Comparison of ENCODE assay signal across 8 cellular contexts in the genomic region with DNA sequence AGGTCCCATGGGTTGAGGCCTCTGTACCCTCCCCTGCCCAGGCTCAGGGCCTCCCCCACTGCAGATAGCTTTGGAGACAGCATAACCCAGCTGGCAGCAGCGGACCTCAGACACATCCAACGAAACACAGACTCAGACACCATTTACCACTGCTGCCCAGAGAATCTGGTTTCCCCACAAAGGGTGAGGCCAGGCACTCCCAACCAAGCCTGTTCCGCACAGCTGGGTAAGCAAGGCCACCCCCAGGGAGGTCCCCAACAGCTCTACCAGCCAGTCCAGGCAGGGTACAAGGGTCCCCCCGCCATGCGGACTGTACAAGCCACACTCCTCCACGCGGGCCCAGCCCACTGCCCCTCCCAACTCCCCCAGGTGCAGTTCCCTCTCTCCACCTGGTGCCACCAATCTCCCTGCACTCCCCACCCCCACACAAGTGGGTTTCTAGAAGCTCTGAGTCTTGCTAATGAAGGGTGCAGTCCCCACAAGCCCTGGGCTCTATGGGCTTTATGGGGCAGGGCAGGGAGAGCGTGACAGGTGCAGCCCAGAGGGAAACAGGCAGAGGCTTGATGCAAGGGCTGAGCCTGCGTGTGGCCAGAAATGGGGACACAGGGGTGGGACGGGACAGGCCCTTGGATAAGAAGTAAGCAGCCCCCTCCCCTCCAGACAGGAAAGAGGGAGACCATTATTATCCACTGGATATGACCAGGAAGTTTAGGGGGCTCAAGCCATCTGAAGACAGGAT. TPM values are rescaled to one million over a fixed set of nuclear protein-coding genes. Genes with fewer than 3 reads are reported as not detected.
DNase-seq lines count a peak whose midpoint lies in the region; ATAC-seq and TF ChIP-seq lines count a peak whose summit lies in the region.

No MANE protein-coding gene starts in this region.

- TF ChIP-seq CTCF in KMS-11 (conservative IDR thresholded peaks at IDR 0.05; ENCODE audit: low read depth, low read length), result no peak
- TF ChIP-seq CTCF in brain (conservative IDR thresholded peaks at IDR 0.05), result no peak

- H3K27ac Mint-ChIP-seq in CD4-positive, alpha-beta memory T cell, result peak overlapping the region; percentile 74 to 97 (median 94)
- peak overlapping the region in 4 of 5 experiments; percentile 31 to 94 (median 88) for H3K27ac Mint-ChIP-seq in brain
- peak overlapping the region; percentile 45 to 96 (median 91) for H3K27ac Mint-ChIP-seq in naive thymus-derived CD8-positive, alpha-beta T cell

- H3K4me2 ChIP-seq in KMS-11, result peak overlapping the region; percentile 69

- ATAC-seq in GM19463 (IDR thresholded peaks at IDR 0.05; ENCODE audit: unreplicated experiment), result peak; percentile 53
- ATAC-seq in naive thymus-derived CD8-positive, alpha-beta T cell, result peak; percentile 48 to 52

- peak overlapping the region; percentile 16; the same call in 1 of the 2 replicates for H2AFZ ChIP-seq in KMS-11 (ENCODE audit: low read depth)

- CTCF ChIA-PET in CD4-positive, alpha-beta memory T cell (lab: Charles Lee; ENCODE audit: partially characterized antibody), result interaction anchor here (0.7 to 3.0 kb wide), 9 partner anchors 9 to 487 kb away, joined by 3 to 23 read pairs (median 4); a partner anchor contains a TSS

- H3K27ac ChIP-seq in CD4-positive, alpha-beta memory T cell (ENCODE audit: low read depth, low read length), result peak overlapping the region; percentile 64
- H3K27ac ChIP-seq in KMS-11, result peak overlapping the region; percentile 80

- peak in 1 of 5 donors; percentile 41 for DNase-seq in CD4-positive, alpha-beta memory T cell
- DNase-seq in naive thymus-derived CD8-positive, alpha-beta T cell, result peak in 2 of 10 donors; percentile 24 to 30
- DNase-seq in activated effector memory CD4-positive, alpha-beta T cell treated with Interleukin-2 at 50 U/mL for 16 hours, result no peak
- DNase-seq in NCI-H82 treated with DMSO at 0.1 percent for 48 hours (lab: John Stamatoyannopoulos, UW; ENCODE audit: unreplicated experiment) (no peak), GM19240 (ENCODE audit: insufficient read length, low spot score) (no peak)

- peak overlapping the region; percentile 70 to 87 (median 84) for H3K4me3 Mint-ChIP-seq in CD4-positive, alpha-beta memory T cell
- H3K4me3 Mint-ChIP-seq in brain, result peak overlapping the region in 1 of 5 experiments; percentile 7
- H3K4me3 Mint-ChIP-seq in naive thymus-derived CD8-positive, alpha-beta T cell, result peak overlapping the region; percentile 76 to 90 (median 83)

- H3K79me2 ChIP-seq in KMS-11 (ENCODE audit: insufficient read depth, low read depth), result peaks cover 27% of the 10 kb centered on the region; the same call in 1 of the 2 replicates

- intact Hi-C loops in CD4-positive, alpha-beta memory T cell (cut with micrococcal nuclease), result no loop called here

- POLR2A ChIA-PET in CD4-positive, alpha-beta memory T cell (lab: Charles Lee; ENCODE audit: partially characterized antibody), result interaction anchor here (0.9 to 4.8 kb wide), 13 partner anchors 9 to 284 kb away, joined by 3 to 45 read pairs (median 6); a partner anchor contains a TSS
- POLR2A ChIA-PET in naive thymus-derived CD8-positive, alpha-beta T cell (lab: Charles Lee), result interaction anchor here (0.8 to 2.9 kb wide), 7 partner anchors 7 to 1637 kb away, joined by 3 to 16 read pairs (median 4); a partner anchor contains a TSS

- H3K4me1 Mint-ChIP-seq in CD4-positive, alpha-beta memory T cell, result peaks cover 17 to 58% (median 38%) of the 10 kb centered on the region in 4 donors
- H3K4me1 Mint-ChIP-seq in brain, result peaks cover 31% of the 10 kb centered on the region
- peaks cover 21 to 88% (median 49%) of the 10 kb centered on the region in 4 donors for H3K4me1 Mint-ChIP-seq in naive thymus-derived CD8-positive, alpha-beta T cell

- H3K27me3 Mint-ChIP-seq in CD4-positive, alpha-beta memory T cell, result no peaks in the 10 kb centered on the region
- peaks cover 6% of the 10 kb centered on the region for H3K27me3 Mint-ChIP-seq in brain
- H3K27me3 Mint-ChIP-seq in naive thymus-derived CD8-positive, alpha-beta T cell, result no peaks in the 10 kb centered on the region

- peaks cover 0 to 5% of the 10 kb centered on the region in 2 donors for H3K36me3 Mint-ChIP-seq in CD4-positive, alpha-beta memory T cell
- no peaks in the 10 kb centered on the region for H3K36me3 Mint-ChIP-seq in brain
- H3K36me3 Mint-ChIP-seq in naive thymus-derived CD8-positive, alpha-beta T cell, result peaks cover 0 to 6% (median 5%) of the 10 kb centered on the region in 3 donors

- no peaks in the 10 kb centered on the region for H3K9me3 Mint-ChIP-seq in CD4-positive, alpha-beta memory T cell
- H3K9me3 Mint-ChIP-seq in brain, result no peaks in the 10 kb centered on the region
- no peaks in the 10 kb centered on the region for H3K9me3 Mint-ChIP-seq in naive thymus-derived CD8-positive, alpha-beta T cell

- H3K4me1 ChIP-seq in CD4-positive, alpha-beta memory T cell (ENCODE audit: insufficient read depth, low read length), result peaks cover 44% of the 10 kb centered on the region
- H3K4me1 ChIP-seq in KMS-11 (ENCODE audit: low read depth, poor library complexity, severe bottlenecking), result peaks cover 90% of the 10 kb centered on the region

- H3K4me3 ChIP-seq in CD4-positive, alpha-beta memory T cell (ENCODE audit: low read length in 2 of 2), result peak overlapping the region in 1 of 2 donors; percentile 46
- no peak overlapping the region for H3K4me3 ChIP-seq in KMS-11 (IDR thresholded peaks at IDR 0.05; ENCODE audit: insufficient read depth, low read depth, low read length)

- H3K9me3 ChIP-seq in CD4-positive, alpha-beta memory T cell (ENCODE audit: control insufficient read depth in 1 of 2, low read length in 2 of 2), result no peaks in the 10 kb centered on the region

- no peaks in the 10 kb centered on the region for H3K27me3 ChIP-seq in CD4-positive, alpha-beta memory T cell (ENCODE audit: insufficient read depth, low read length)
- H3K27me3 ChIP-seq in KMS-11 (ENCODE audit: insufficient read depth, low read depth), result no peaks in the 10 kb centered on the region

- H4K20me1 ChIP-seq in KMS-11 (ENCODE audit: insufficient read depth), result no peaks in the 10 kb centered on the region

- no peaks in the 10 kb centered on the region for H3K36me3 ChIP-seq in CD4-positive, alpha-beta memory T cell (ENCODE audit: insufficient read depth, low read length)
- H3K36me3 ChIP-seq in KMS-11 (ENCODE audit: insufficient read depth), result peaks cover 2% of the 10 kb centered on the region; the same call in 1 of the 2 replicates

- peak overlapping the region; percentile 53; the same call in 1 of the 2 replicates for H3K9ac ChIP-seq in KMS-11

RNA-seq across cellular contexts. Expression of a gene that starts 8.8 kb away (rescaled TPM):
- 10 to 100 TPM; 50.0 to 62.2 TPM for total RNA-seq in CD4-positive, alpha-beta memory T cell
- polyA plus RNA-seq in CD4-positive, alpha-beta memory T cell, result 10 to 100 TPM in 1 of 2 donors, 1 to 10 TPM in 1; 5.4 to 15.2 TPM
- polyA plus RNA-seq in brain (ENCODE audit: insufficient read depth, low read depth, low replicate concordance), result 6.7 TPM
- 10 to 100 TPM; 59.4 to 62.4 TPM for total RNA-seq in naive thymus-derived CD8-positive, alpha-beta T cell
- polyA plus RNA-seq in naive thymus-derived CD8-positive, alpha-beta T cell, result 10 to 100 TPM in 1 of 3 donors, 1 to 10 TPM in 2; 4.8 to 10.2 (median 6.2) TPM

RNA-seq across cellular contexts. Expression of a gene that starts 25.0 kb away (rescaled TPM):
- not detected for total RNA-seq in CD4-positive, alpha-beta memory T cell
- polyA plus RNA-seq in CD4-positive, alpha-beta memory T cell, result not detected
- not detected for polyA plus RNA-seq in brain (ENCODE audit: insufficient read depth, low read depth, low replicate concordance)
- not detected for total RNA-seq in naive thymus-derived CD8-positive, alpha-beta T cell
- not detected for polyA plus RNA-seq in naive thymus-derived CD8-positive, alpha-beta T cell

RNA-seq across cellular contexts. Expression of a gene that starts 39.5 kb away (rescaled TPM):
- total RNA-seq in CD4-positive, alpha-beta memory T cell, result 10 to 100 TPM; 42.5 to 43.7 TPM
- polyA plus RNA-seq in CD4-positive, alpha-beta memory T cell, result 10 to 100 TPM in 1 of 2 donors, 1 to 10 TPM in 1; 4.5 to 14.6 TPM
- 36.9 TPM for polyA plus RNA-seq in brain (ENCODE audit: insufficient read depth, low read depth, low replicate concordance)
- total RNA-seq in naive thymus-derived CD8-positive, alpha-beta T cell, result 10 to 100 TPM; 49.7 to 50.4 TPM
- polyA plus RNA-seq in naive thymus-derived CD8-positive, alpha-beta T cell, result 10 to 100 TPM in 2 of 3 donors, 1 to 10 TPM in 1; 8.8 to 14.4 (median 10.6) TPM

RNA-seq across cellular contexts. Expression of a gene that starts 45.1 kb away (rescaled TPM):
- total RNA-seq in CD4-positive, alpha-beta memory T cell, result not detected
- not detected for polyA plus RNA-seq in CD4-positive, alpha-beta memory T cell
- 6.8 TPM for polyA plus RNA-seq in brain (ENCODE audit: insufficient read depth, low read depth, low replicate concordance)
- 1 to 10 TPM in 1 of 2 experiments, under 1 TPM in 1; 0.52 to 2.1 TPM for total RNA-seq in naive thymus-derived CD8-positive, alpha-beta T cell
- 1 to 10 TPM in 1 of 3 donors, under 1 TPM in 2; 0.40 to 1.0 (median 0.53) TPM for polyA plus RNA-seq in naive thymus-derived CD8-positive, alpha-beta T cell

RNA-seq across cellular contexts. Expression of a gene that starts 47.4 kb away (rescaled TPM):
- total RNA-seq in CD4-positive, alpha-beta memory T cell, result not detected
- polyA plus RNA-seq in CD4-positive, alpha-beta memory T cell, result not detected
- 9.9 TPM for polyA plus RNA-seq in brain (ENCODE audit: insufficient read depth, low read depth, low replicate concordance)
- total RNA-seq in naive thymus-derived CD8-positive, alpha-beta T cell, result 1 to 10 TPM; 4.0 to 5.3 TPM
- 10 to 100 TPM in 1 of 3 donors, 1 to 10 TPM in 2; 5.0 to 11.4 (median 7.1) TPM for polyA plus RNA-seq in naive thymus-derived CD8-positive, alpha-beta T cell
